Comparison of ENCODE assay signal across 8 cellular contexts in the genomic region with DNA sequence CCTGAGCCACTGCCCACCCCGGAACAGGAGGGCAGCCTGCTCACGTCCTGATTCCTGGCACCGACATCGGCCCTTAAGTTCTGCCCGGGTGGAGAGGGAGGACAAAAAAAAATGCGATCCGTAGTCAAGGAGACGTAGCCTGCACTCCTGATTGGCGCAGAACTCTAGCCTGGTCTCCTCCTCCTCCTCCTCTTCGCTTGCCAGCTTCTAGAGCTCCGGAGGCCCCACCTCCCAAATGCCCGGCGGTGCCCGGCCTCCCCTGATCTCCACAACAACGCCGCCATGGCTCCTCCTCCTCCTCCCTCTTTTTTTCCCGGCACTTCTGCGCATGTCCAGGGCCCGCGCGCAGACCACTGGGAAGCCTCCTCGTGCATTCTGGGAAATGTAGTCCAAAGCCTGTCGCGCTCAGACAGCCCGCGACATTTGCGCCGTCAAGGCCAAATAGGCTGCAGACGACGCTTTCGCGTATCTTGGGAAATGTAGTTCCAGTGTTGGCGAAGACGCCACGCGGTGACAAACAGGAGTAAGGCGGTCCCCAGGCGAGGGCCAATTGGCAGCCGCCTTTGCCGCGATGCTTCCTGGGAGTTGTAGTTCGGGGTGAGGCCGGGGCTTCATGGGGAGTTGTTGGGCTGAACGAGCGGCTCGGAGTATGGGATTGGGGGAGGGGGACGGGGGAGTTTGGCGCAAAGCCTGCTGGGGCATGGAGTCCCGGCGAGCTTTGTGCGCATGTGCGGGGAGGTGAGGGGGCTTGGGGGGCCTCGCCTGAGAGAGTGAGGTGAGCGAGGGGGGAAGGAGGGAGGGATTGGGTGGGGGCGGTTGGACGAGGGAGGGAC. TPM values are rescaled to one million over a fixed set of nuclear protein-coding genes. Genes with fewer than 3 reads are reported as not detected.
A peak's percentile ranks its signal among the peaks of the same experiment; 100 is the strongest.
DNase-seq lines count a peak whose midpoint lies in the region; ATAC-seq and TF ChIP-seq lines count a peak whose summit lies in the region.

A gene (plus strand): TSS at position 705 of the 833 bp plus-strand sequence. CDS start 5,625 bp downstream, outside the sequence.

- peaks cover 12% of the 10 kb centered on the region for H3K36me3 Mint-ChIP-seq in activated T-cell treated with anti-CD3 and anti-CD28 coated beads, Interleukin-2, amount 50 U/mL, for 24 hours (ENCODE audit: low read depth)

- H4K20me1 ChIP-seq in PC-9 (ENCODE audit: insufficient read depth): peaks cover 24% of the 10 kb centered on the region

- no peaks in the 10 kb centered on the region for H3K27me3 Mint-ChIP-seq in activated T-cell treated with anti-CD3 and anti-CD28 coated beads, Interleukin-2, amount 50 U/mL, for 24 hours

- no peaks in the 10 kb centered on the region for H3K9me3 ChIP-seq in PC-9 (ENCODE audit: insufficient read depth, low read depth)

- H3K36me3 ChIP-seq in PC-9 (ENCODE audit: low read depth): no peaks in the 10 kb centered on the region

- H3K79me2 ChIP-seq in PC-9 (ENCODE audit: low read depth): peaks cover 42% of the 10 kb centered on the region

- peak within 1 kb of the TSS; percentile 96 for H3K4me2 ChIP-seq in PC-9

- no peaks in the 10 kb centered on the region for H3K27me3 ChIP-seq in PC-9 (ENCODE audit: insufficient read depth, low read depth)

- peak within 1 kb of the TSS; percentile 76 for H3K4me3 ChIP-seq in Jurkat, Clone E6-1 (ENCODE audit: low read length)
- H3K4me3 ChIP-seq in PC-9 (peak within 1 kb of the TSS; percentile 60), epithelial cell of proximal tubule (ENCODE audit: low read depth, low read length) (peak within 1 kb of the TSS; percentile 63)

- CTCF ChIA-PET in PC-9 (lab: Charles Lee): interaction anchor here (0.5 to 1.0 kb wide), 3 partner anchors 13 to 193 kb away, joined by 3 to 6 read pairs (median 3); no protein-coding TSS in a partner anchor

- peaks cover 26% of the 10 kb centered on the region for H3F3A ChIP-seq in PC-9 (ENCODE audit: insufficient read depth, low read depth)

- POLR2A ChIA-PET in PC-9 (lab: Charles Lee; ENCODE audit: unreplicated experiment): interaction anchor here (0.5 to 1.0 kb wide), 3 partner anchors 20 to 801 kb away, joined by 3 to 6 read pairs (median 3); no protein-coding TSS in a partner anchor

- peak within 1 kb of the TSS; percentile 87 for H3K4me3 Mint-ChIP-seq in activated T-cell treated with anti-CD3 and anti-CD28 coated beads, Interleukin-2, amount 50 U/mL, for 24 hours

- peaks cover 39% of the 10 kb centered on the region for H3K4me1 Mint-ChIP-seq in activated T-cell treated with anti-CD3 and anti-CD28 coated beads, Interleukin-2, amount 50 U/mL, for 24 hours (ENCODE audit: low read depth)

- no peak for TF ChIP-seq CTCF in PC-9 (conservative IDR thresholded peaks at IDR 0.05)
- TF ChIP-seq CTCF in epithelial cell of proximal tubule (conservative IDR thresholded peaks at IDR 0.05; ENCODE audit: low read depth, low read length): no peak

- H3K4me1 ChIP-seq in PC-9 (replicated peaks; ENCODE audit: insufficient read depth): peaks cover 36% of the 10 kb centered on the region

- peak within 1 kb of the TSS; percentile 99 for H3K27ac Mint-ChIP-seq in activated T-cell treated with anti-CD3 and anti-CD28 coated beads, Interleukin-2, amount 50 U/mL, for 24 hours

- peak within 1 kb of the TSS; percentile 85 for H2AFZ ChIP-seq in PC-9

- BruUV-seq in PC-9 (replicated peaks; lab: Mats Ljungman, UMichigan): no TSS peak

- H3K9me2 ChIP-seq in PC-9 (ENCODE audit: insufficient read depth): no peaks in the 10 kb centered on the region

- peak; percentile 91 for ATAC-seq in GM21619 (IDR thresholded peaks at IDR 0.05; ENCODE audit: unreplicated experiment)

- H3K27ac ChIP-seq in PC-9: peak within 1 kb of the TSS; percentile 61

- intact Hi-C loops in PC-9 (cut with micrococcal nuclease; ENCODE audit: unreplicated experiment): loop anchor here (1.0 to 5.0 kb wide), 5 partner anchors 19 to 488 kb away; a partner anchor contains a TSS

- peak; percentile 100 for DNase-seq in DMS153 (lab: John Stamatoyannopoulos, UW)
- DNase-seq in Jurkat, Clone E6-1 (ENCODE audit: low read depth, low spot score): peak; percentile 98
- DNase-seq in PC-9: peak; percentile 98 to 100
- peak; percentile 99 for DNase-seq in activated T-cell treated with anti-CD3 and anti-CD28 coated beads, Interleukin-2, amount 50 U/mL, for 24 hours
- peak; percentile 91 for DNase-seq in epithelial cell of proximal tubule (ENCODE audit: low read depth)
- peak; percentile 99 for DNase-seq in mucosa of gallbladder (ENCODE audit: low spot score)
- DNase-seq in stimulated activated CD8-positive, alpha-beta memory T cell treated with anti-CD3 and anti-CD28 coated beads, Interleukin-4, amount 100 ng/mL, for 4 hours (ENCODE audit: low read depth in 2 of 2, low spot score in 1 of 2): peak; percentile 94 to 99

- no peaks in the 10 kb centered on the region for H3K9me3 Mint-ChIP-seq in activated T-cell treated with anti-CD3 and anti-CD28 coated beads, Interleukin-2, amount 50 U/mL, for 24 hours

RNA-seq across cellular contexts. Expression of the gene that starts here (rescaled TPM):
- 44.7 TPM for polyA plus RNA-seq in Jurkat, Clone E6-1 (2012; ENCODE audit: insufficient read depth, insufficient read length)
- total RNA-seq in PC-9 (2021) (50.5 and 74.2 TPM in 2 replicates), epithelial cell of proximal tubule (32.5 and 40.2 TPM in 2 replicates), mucosa of gallbladder (76.2 TPM)

Comparison
In these comparisons a context has a peak if more than half of its experiments do, and no peak if none do; other contexts are left out.
1. Peak in every context shown above with its lines: DNase-seq, ATAC-seq, H3K4me3 ChIP-seq and H3K27ac ChIP-seq.